In genomic region chr9:110112792-110113191, GRCh38 we compare ENCODE assay signal across 1 cellular context.
TF ChIP-seq lines count a peak whose summit lies in the region.

No MANE protein-coding gene starts in this region.

TF ChIP-seq in SK-N-SH, 30 proteins besides CTCF, POLR2A, EP300 and RAD21 (continued from another document):
- TF ChIP-seq USF2 (IDR thresholded peaks at IDR 0.05; ENCODE audit: borderline replicate concordance, low read depth, low read length) (no peak), RXRA (IDR thresholded peaks at IDR 0.05; ENCODE audit: borderline replicate concordance, low read depth) (no peak), REST (IDR thresholded peaks at IDR 0.05; ENCODE audit: low read depth, low read length) (no peak), USF1 (IDR thresholded peaks at IDR 0.05; ENCODE audit: borderline replicate concordance, low read depth) (no peak)
TF ChIP-seq in SK-N-SH: peak in this region for 0.
